In genomic region chr3:129476586-129476985, GRCh38 we compare ENCODE assay signal across 32 cellular contexts. TPM values are rescaled to one million over a fixed set of nuclear protein-coding genes. Genes with fewer than 3 reads are reported as not detected.
"Had no signal": no experiment of that assay in that cellular context is flagged by ENCODE, and none has a peak within 500 bp of the region (broad histone marks: within the 10 kb centered on the region; RNA-seq: fewer than 3 reads in every experiment).

No MANE protein-coding gene starts in this region.

- H3K36me3 ChIP-seq: breast epithelium, colonic mucosa had no signal

- ATAC-seq: activated CD4-positive, alpha-beta T cell treated with anti-CD3 and anti-CD28 coated beads for 36 hours; activated CD8-positive, alpha-beta T cell treated with anti-CD3 and anti-CD28 coated beads for 36 hours; activated naive CD8-positive, alpha-beta T cell treated with anti-CD3 and anti-CD28 coated beads, Interleukin-2, amount 50 U/mL, for 24 hours; activated T-cell treated with anti-CD3 and anti-CD28 coated beads, Interleukin-2, amount 50 U/mL, for 4 hours; foreskin keratinocyte; gastrocnemius medialis; heart left ventricle had no signal

- DNase-seq: activated CD4-positive, alpha-beta T cell treated with anti-CD3 and anti-CD28 coated beads for 36 hours; activated CD4-positive, alpha-beta T cell treated with anti-CD3 and anti-CD28 coated beads, Interleukin-2, amount 10 ng/mL, durations not matched to agents 24 days and 14 days; activated CD4-positive, CD25-positive, alpha-beta regulatory T cell; activated CD4-positive, CD25-positive, alpha-beta regulatory T cell treated with anti-CD3 and anti-CD28 coated beads, Interleukin-2, amount 50 U/mL, for 72 hours; activated CD8-positive, alpha-beta memory T cell treated with anti-CD3 and anti-CD28 coated beads for 24 hours; activated CD8-positive, alpha-beta T cell treated with anti-CD3 and anti-CD28 coated beads for 36 hours; activated effector memory CD4-positive, alpha-beta T cell treated with anti-CD3 and anti-CD28 coated beads, Interleukin-2, amount 50 U/mL, for 16 hours; activated naive CD4-positive, alpha-beta T cell treated with anti-CD3 and anti-CD28 coated beads for 36 hours; activated naive CD8-positive, alpha-beta T cell treated with anti-CD3 and anti-CD28 coated beads for 36 hours; activated naive CD8-positive, alpha-beta T cell treated with anti-CD3 and anti-CD28 coated beads, Interleukin-2, amount 50 U/mL, for 24 hours; activated T-cell treated with anti-CD3 and anti-CD28 coated beads, Interleukin-2, amount 50 U/mL, for 4 hours; adrenal gland; amygdala; aorta; central memory CD4-positive, alpha-beta T cell; cerebellar nuclear complex; colonic mucosa; effector CD8-positive, alpha-beta T cell; foreskin keratinocyte; gastrocnemius medialis; glutamatergic neuron; heart left ventricle; T-helper 2 cell had no signal

- H3K9me3 Mint-ChIP-seq: activated CD4-positive, alpha-beta T cell treated with anti-CD3 and anti-CD28 coated beads, Interleukin-2, amount 10 ng/mL, durations not matched to agents 24 days and 14 days; activated CD8-positive, alpha-beta T cell treated with anti-CD3 and anti-CD28 coated beads for 36 hours; activated naive CD4-positive, alpha-beta T cell treated with anti-CD3 and anti-CD28 coated beads for 36 hours; activated naive CD4-positive, alpha-beta T cell treated with anti-CD3 and anti-CD28 coated beads, Interleukin-2, amount 50 U/mL, for 24 hours; activated naive CD8-positive, alpha-beta T cell treated with anti-CD3 and anti-CD28 coated beads for 36 hours; activated naive CD8-positive, alpha-beta T cell treated with anti-CD3 and anti-CD28 coated beads, Interleukin-2, amount 50 U/mL, for 24 hours; activated T-cell treated with anti-CD3 and anti-CD28 coated beads, Interleukin-2, amount 50 U/mL, for 4 hours; activated T-helper 2 cell treated with anti-CD3 and anti-CD28 coated beads, Interferon-gamma antibody, Interleukin-2, Interleukin-4, amounts not matched to agents 10 μg/mL and 5 μg/mL and 100 μg/mL, durations not matched to agents 14 hours and 24 hours and 36 hours; brain had no signal

- H3K27ac ChIP-seq: adrenal gland, breast epithelium, cardiac muscle cell, colonic mucosa, esophagus muscularis mucosa, foreskin keratinocyte, gastrocnemius medialis, heart left ventricle had no signal

- H3K4me1 ChIP-seq: colonic mucosa, foreskin keratinocyte had no signal

- H3K4me1 Mint-ChIP-seq: activated CD4-positive, alpha-beta T cell treated with anti-CD3 and anti-CD28 coated beads, Interleukin-2, amount 10 ng/mL, durations not matched to agents 24 days and 14 days had no signal

- H3K9me3 ChIP-seq: adrenal gland, breast epithelium, colonic mucosa, esophagus muscularis mucosa, gastrocnemius medialis, heart left ventricle had no signal

- H3K27me3 Mint-ChIP-seq: activated CD4-positive, alpha-beta T cell treated with anti-CD3 and anti-CD28 coated beads for 36 hours; activated CD4-positive, alpha-beta T cell treated with anti-CD3 and anti-CD28 coated beads, Interleukin-2, amount 10 ng/mL, durations not matched to agents 24 days and 14 days; activated CD8-positive, alpha-beta T cell treated with anti-CD3 and anti-CD28 coated beads for 36 hours; activated naive CD4-positive, alpha-beta T cell treated with anti-CD3 and anti-CD28 coated beads, Interleukin-2, amount 50 U/mL, for 24 hours; activated naive CD8-positive, alpha-beta T cell treated with anti-CD3 and anti-CD28 coated beads for 36 hours; activated naive CD8-positive, alpha-beta T cell treated with anti-CD3 and anti-CD28 coated beads, Interleukin-2, amount 50 U/mL, for 24 hours; brain had no signal

- H3K4me3 Mint-ChIP-seq: activated CD4-positive, alpha-beta T cell treated with anti-CD3 and anti-CD28 coated beads for 36 hours; activated CD4-positive, alpha-beta T cell treated with anti-CD3 and anti-CD28 coated beads, Interleukin-2, amount 10 ng/mL, durations not matched to agents 24 days and 14 days; activated CD8-positive, alpha-beta T cell treated with anti-CD3 and anti-CD28 coated beads for 36 hours; activated naive CD4-positive, alpha-beta T cell treated with anti-CD3 and anti-CD28 coated beads for 36 hours; activated naive CD4-positive, alpha-beta T cell treated with anti-CD3 and anti-CD28 coated beads, Interleukin-2, amount 50 U/mL, for 24 hours; activated naive CD8-positive, alpha-beta T cell treated with anti-CD3 and anti-CD28 coated beads for 36 hours; activated naive CD8-positive, alpha-beta T cell treated with anti-CD3 and anti-CD28 coated beads, Interleukin-2, amount 50 U/mL, for 24 hours; activated T-cell treated with anti-CD3 and anti-CD28 coated beads, Interleukin-2, amount 50 U/mL, for 4 hours; brain had no signal

- H3K27me3 ChIP-seq: adrenal gland, breast epithelium, cardiac muscle cell, colonic mucosa, esophagus muscularis mucosa, foreskin keratinocyte, gastrocnemius medialis, heart left ventricle had no signal

- H3K4me3 ChIP-seq: adrenal gland, breast epithelium, cardiac muscle cell, colonic mucosa, esophagus muscularis mucosa, gastrocnemius medialis, heart left ventricle had no signal

- H3K27ac Mint-ChIP-seq: activated CD4-positive, alpha-beta T cell treated with anti-CD3 and anti-CD28 coated beads for 36 hours; activated CD4-positive, alpha-beta T cell treated with anti-CD3 and anti-CD28 coated beads, Interleukin-2, amount 10 ng/mL, durations not matched to agents 24 days and 14 days; activated CD8-positive, alpha-beta T cell treated with anti-CD3 and anti-CD28 coated beads for 36 hours; activated naive CD4-positive, alpha-beta T cell treated with anti-CD3 and anti-CD28 coated beads for 36 hours; activated naive CD4-positive, alpha-beta T cell treated with anti-CD3 and anti-CD28 coated beads, Interleukin-2, amount 50 U/mL, for 24 hours; activated naive CD8-positive, alpha-beta T cell treated with anti-CD3 and anti-CD28 coated beads for 36 hours; activated naive CD8-positive, alpha-beta T cell treated with anti-CD3 and anti-CD28 coated beads, Interleukin-2, amount 50 U/mL, for 24 hours; activated T-helper 2 cell treated with anti-CD3 and anti-CD28 coated beads, Interferon-gamma antibody, Interleukin-2, Interleukin-4, amounts not matched to agents 10 μg/mL and 5 μg/mL and 100 μg/mL, durations not matched to agents 14 hours and 24 hours and 36 hours; brain had no signal

RNA-seq across cellular contexts. Expression of gene EFCAB12, which starts 48.1 kb away (rescaled TPM):
- total RNA-seq: epithelial cell of proximal tubule, gastrocnemius medialis had no signal

RNA-seq across cellular contexts. Expression of gene RHO, which starts 51.9 kb away (rescaled TPM):
- total RNA-seq: activated CD4-positive, alpha-beta T cell treated with anti-CD3 and anti-CD28 coated beads for 36 hours; activated CD4-positive, alpha-beta T cell treated with anti-CD3 and anti-CD28 coated beads, Interleukin-2, amount 10 ng/mL, durations not matched to agents 24 days and 14 days; activated CD8-positive, alpha-beta T cell treated with anti-CD3 and anti-CD28 coated beads for 36 hours; activated naive CD4-positive, alpha-beta T cell treated with anti-CD3 and anti-CD28 coated beads for 36 hours; activated naive CD8-positive, alpha-beta T cell treated with anti-CD3 and anti-CD28 coated beads for 36 hours; activated T-cell treated with anti-CD3 and anti-CD28 coated beads, Interleukin-2, amount 50 U/mL, for 4 hours; activated T-helper 2 cell treated with anti-CD3 and anti-CD28 coated beads, Interferon-gamma antibody, Interleukin-2, Interleukin-4, amounts not matched to agents 10 μg/mL and 5 μg/mL and 100 μg/mL, durations not matched to agents 14 hours and 24 hours and 36 hours; adrenal gland; cardiac muscle cell; colonic mucosa; dermis microvascular lymphatic vessel endothelial cell; epithelial cell of proximal tubule; esophagus muscularis mucosa; foreskin keratinocyte; gastrocnemius medialis; heart left ventricle; T-helper 1 cell treated with Interleukin-12 subunit alpha and Interleukin-12 subunit beta and Interleukin-4 antibody, amounts not matched to agents 30 ng/mL and 1 ng/mL, for 36 hours had no signal
- polyA plus RNA-seq: adrenal gland, aorta, cardiac muscle cell, foreskin keratinocyte had no signal
